In genomic region chr13:40479196-40479845, GRCh38 we compare ENCODE assay signal across 18 cellular contexts.
DNase-seq lines count a peak whose midpoint lies in the region; ATAC-seq and TF ChIP-seq lines count a peak whose summit lies in the region.
"Had no signal": no experiment of that assay in that cellular context is flagged by ENCODE, and none has a peak within 500 bp of the region (broad histone marks: within the 10 kb centered on the region; RNA-seq: fewer than 3 reads in every experiment).

No MANE protein-coding gene starts in this region.

- no peaks in the 10 kb centered on the region for H3F3A ChIP-seq in neural progenitor cell (ENCODE audit: low read depth)

- H3K4me3 ChIP-seq in neural progenitor cell: no peak overlapping the region
- no peak overlapping the region for H3K4me3 ChIP-seq in uterus
- H3K4me3 ChIP-seq: lower lobe of right lung, vagina had no signal

- H3K9me3 Mint-ChIP-seq in endothelial cell (ENCODE audit: unreplicated experiment) (no peaks in the 10 kb centered on the region), neural progenitor cell (peaks cover 3% of the 10 kb centered on the region)

- H3K27me3 ChIP-seq in neural progenitor cell (no peaks in the 10 kb centered on the region), uterus (no peaks in the 10 kb centered on the region)
- H3K27me3 ChIP-seq: vagina had no signal

- peak overlapping the region; percentile 100 for H3K27ac Mint-ChIP-seq in endothelial cell (ENCODE audit: unreplicated experiment)
- no peak overlapping the region for H3K27ac Mint-ChIP-seq in neural progenitor cell

- no peak overlapping the region for H3K4me2 ChIP-seq in neural progenitor cell

- no peak for TF ChIP-seq POLR2A in uterus (IDR thresholded peaks at IDR 0.05)

- H3K4me1 Mint-ChIP-seq in endothelial cell (ENCODE audit: unreplicated experiment) (peaks cover 73% of the 10 kb centered on the region), neural progenitor cell (peaks cover 40% of the 10 kb centered on the region)

- peak; percentile 38 for DNase-seq in left ventricle myocardium superior
- no peak for DNase-seq in Right ventricle myocardium inferior (ENCODE audit: missing footprints)
- DNase-seq in endothelial cell (ENCODE audit: low spot score): no peak
- no peak for DNase-seq in neural progenitor cell (ENCODE audit: low spot score)
- peak in 1 of 2 donors; percentile 39 for DNase-seq in uterus
- no peak for DNase-seq in GM10248 (ENCODE audit: extremely low spot score)
- DNase-seq in NCI-H774 (lab: John Stamatoyannopoulos, UW): no peak
- no peak for DNase-seq in NCI-H345 (lab: John Stamatoyannopoulos, UW)
- DNase-seq: activated effector memory CD4-positive, alpha-beta T cell treated with Interleukin-2 at 50 U/mL for 16 hours; GF-D8; lower lobe of right lung; NCI-H2107; NCI-H82; T-helper 1 cell; WERI-Rb-1 had no signal

- H4K20me1 ChIP-seq in neural progenitor cell (ENCODE audit: low read depth): no peaks in the 10 kb centered on the region

- peaks cover 22% of the 10 kb centered on the region for H3K27me3 Mint-ChIP-seq in endothelial cell (ENCODE audit: unreplicated experiment)
- H3K27me3 Mint-ChIP-seq in neural progenitor cell (ENCODE audit: insufficient read depth, low read depth): peaks cover 9% of the 10 kb centered on the region

- peak overlapping the region; percentile 22 for H2AFZ ChIP-seq in neural progenitor cell (replicated peaks)

- intact Hi-C loops in left ventricle myocardium superior (cut with micrococcal nuclease) (no loop called here), Right ventricle myocardium inferior (cut with DNase I) (loop anchor here (2.0 to 10.0 kb wide), 2 partner anchors 75 to 185 kb away; no protein-coding TSS in a partner anchor), uterus (cut with DNase I; ENCODE audit: low total_unique reads) (no loop called here)

- H3K9ac ChIP-seq in neural progenitor cell: no peak overlapping the region

- POLR2A ChIA-PET in GM10248 (lab: Yijun Ruan, JAX): no interaction called here

- no peak for ATAC-seq in left ventricle myocardium superior
- no peak for ATAC-seq in Right ventricle myocardium inferior
- ATAC-seq: HCT116, lower lobe of right lung had no signal

- H3K27ac ChIP-seq in neural progenitor cell (no peak overlapping the region), uterus (peak overlapping the region; percentile 81 to 92)
- H3K27ac ChIP-seq: neutrophil, vagina, WERI-Rb-1 had no signal

- TF ChIP-seq CTCF in endothelial cell (IDR thresholded peaks at IDR 0.05; ENCODE audit: unreplicated experiment) (no peak), neural progenitor cell (IDR thresholded peaks at IDR 0.05) (no peak), uterus (IDR thresholded peaks at IDR 0.05) (no peak), GM10248 (IDR thresholded peaks at IDR 0.05; ENCODE audit: control extremely low read depth, extremely low read depth, low read depth, missing control alignments) (no peak)

- no peak overlapping the region for H3K4me3 Mint-ChIP-seq in endothelial cell (ENCODE audit: unreplicated experiment)
- H3K4me3 Mint-ChIP-seq in neural progenitor cell: no peak overlapping the region

- H3K36me3 Mint-ChIP-seq in endothelial cell (ENCODE audit: low read depth, unreplicated experiment) (no peaks in the 10 kb centered on the region), neural progenitor cell (no peaks in the 10 kb centered on the region)

- H3K36me3 ChIP-seq in neural progenitor cell: no peaks in the 10 kb centered on the region
- no peaks in the 10 kb centered on the region for H3K36me3 ChIP-seq in uterus
- H3K36me3 ChIP-seq: lower lobe of right lung, neutrophil, vagina, WERI-Rb-1 had no signal

- H3K9me3 ChIP-seq in neural progenitor cell (ENCODE audit: low read depth) (no peaks in the 10 kb centered on the region), uterus (no peaks in the 10 kb centered on the region)
- H3K9me3 ChIP-seq: lower lobe of right lung, neutrophil, vagina had no signal

- H3K79me2 ChIP-seq in neural progenitor cell (ENCODE audit: low read depth): no peaks in the 10 kb centered on the region

- CTCF ChIA-PET in GM10248 (lab: Yijun Ruan, JAX): no interaction called here

- H3K4me1 ChIP-seq in neural progenitor cell: peaks cover 13% of the 10 kb centered on the region
- no peaks in the 10 kb centered on the region for H3K4me1 ChIP-seq in uterus
